In genomic region chr1:47651311-47652089, GRCh38 we compare ENCODE assay signal across 16 cellular contexts.
DNase-seq lines count a peak whose midpoint lies in the region; ATAC-seq and TF ChIP-seq lines count a peak whose summit lies in the region.
"Had no signal": no experiment of that assay in that cellular context is flagged by ENCODE, and none has a peak within 500 bp of the region (broad histone marks: within the 10 kb centered on the region; RNA-seq: fewer than 3 reads in every experiment).

No MANE protein-coding gene starts in this region.

- DNase-seq in NCI-H2029 treated with DMSO at 0.1 percent for 48 hours (lab: John Stamatoyannopoulos, UW) (peak; percentile 37), SJSA1 (ENCODE audit: low read depth in 1 of 2, low spot score in 2 of 2) (peak in 1 of 2 experiments; percentile 40), right lobe of liver (peak in 1 of 3 donors; percentile 33), testis (peak; percentile 1), GM19238 (ENCODE audit: insufficient read length, low spot score) (no peak)
- no peak for DNase-seq in activated CD8-positive, alpha-beta memory T cell treated with anti-CD3 and anti-CD28 coated beads for 24 hours
- no peak for DNase-seq in stimulated activated CD4-positive, alpha-beta T cell treated with anti-CD3 and anti-CD28 coated beads, Interleukin-12 subunit alpha, Interleukin-12 subunit beta, amount 100 ng/mL, for 4 hours
- DNase-seq: activated naive CD4-positive, alpha-beta T cell treated with anti-CD3 and anti-CD28 coated beads, Interleukin-2, amount 50 U/mL, for 16 hours; brain microvascular endothelial cell; effector CD8-positive, alpha-beta T cell; foreskin fibroblast; GF-D8; immature natural killer cell; NCI-H2081 had no signal

- no peak for TF ChIP-seq POLR2A in right lobe of liver (IDR thresholded peaks at IDR 0.05)
- no peak for TF ChIP-seq POLR2A in testis (IDR thresholded peaks at IDR 0.05)

- H3K9me3 ChIP-seq in SJSA1 (replicated peaks) (no peaks in the 10 kb centered on the region), right lobe of liver (no peaks in the 10 kb centered on the region), testis (no peaks in the 10 kb centered on the region)

- H3K4me1 ChIP-seq in SJSA1 (replicated peaks) (peaks cover 34% of the 10 kb centered on the region), right lobe of liver (peaks cover 0 to 21% (median 0%) of the 10 kb centered on the region in 4 donors), testis (no peaks in the 10 kb centered on the region)

- no peak for TF ChIP-seq CTCF in right lobe of liver (IDR thresholded peaks at IDR 0.05)
- TF ChIP-seq CTCF in testis (IDR thresholded peaks at IDR 0.05) = no peak

- no peaks in the 10 kb centered on the region for H3K27me3 ChIP-seq in SJSA1 (replicated peaks)
- no peaks in the 10 kb centered on the region for H3K27me3 ChIP-seq in right lobe of liver
- no peaks in the 10 kb centered on the region for H3K27me3 ChIP-seq in testis
- H3K27me3 ChIP-seq: brain microvascular endothelial cell had no signal

- H3K4me3 ChIP-seq in SJSA1 (no peak overlapping the region), right lobe of liver (no peak overlapping the region), testis (no peak overlapping the region)

- ATAC-seq in right lobe of liver (peak in 3 of 4 donors; percentile 14 to 58 (median 36)), GM18502 (IDR thresholded peaks at IDR 0.05; ENCODE audit: poor library complexity, unreplicated experiment) (no peak)

- intact Hi-C loops in right lobe of liver (cut with DNase I) = no loop called here
- intact Hi-C loops in testis (cut with DNase I; ENCODE audit: low total_unique reads) = no loop called here

- 61% methylated on average over 9 of the region's 9 CpGs for WGBS in right lobe of liver (ENCODE audit: insufficient coverage, low coverage, low lambda C conversion rate, missing lambda C conversion rate)
- whole genome bisulfite sequencing in testis, 2 donors = 72 to 83% methylated on average over 9 of the region's 9 CpGs

- H3K27ac ChIP-seq in SJSA1 = peak overlapping the region; percentile 75
- no peak overlapping the region for H3K27ac ChIP-seq in right lobe of liver
- no peak overlapping the region for H3K27ac ChIP-seq in testis
- H3K27ac ChIP-seq: brain microvascular endothelial cell, C4-2B had no signal

- H3K36me3 ChIP-seq in SJSA1 = no peaks in the 10 kb centered on the region
- H3K36me3 ChIP-seq in right lobe of liver = no peaks in the 10 kb centered on the region
- H3K36me3 ChIP-seq in testis (ENCODE audit: low read depth, missing control alignments) = no peaks in the 10 kb centered on the region
- H3K36me3 ChIP-seq: brain microvascular endothelial cell had no signal

Comparison
In these comparisons a context has a peak if more than half of its experiments do, and no peak if none do; other contexts are left out.
1. DNase-seq: peak in NCI-H2029 treated with DMSO at 0.1 percent for 48 hours (single experiment) and testis (single experiment); none in activated CD8-positive, alpha-beta memory T cell treated with anti-CD3 and anti-CD28 coated beads for 24 hours (single experiment), GM19238 (single experiment) and stimulated activated CD4-positive, alpha-beta T cell treated with anti-CD3 and anti-CD28 coated beads, Interleukin-12 subunit alpha, Interleukin-12 subunit beta, amount 100 ng/mL, for 4 hours (single experiment).